Comparison of ENCODE assay signal across 8 cellular contexts in the genomic region with DNA sequence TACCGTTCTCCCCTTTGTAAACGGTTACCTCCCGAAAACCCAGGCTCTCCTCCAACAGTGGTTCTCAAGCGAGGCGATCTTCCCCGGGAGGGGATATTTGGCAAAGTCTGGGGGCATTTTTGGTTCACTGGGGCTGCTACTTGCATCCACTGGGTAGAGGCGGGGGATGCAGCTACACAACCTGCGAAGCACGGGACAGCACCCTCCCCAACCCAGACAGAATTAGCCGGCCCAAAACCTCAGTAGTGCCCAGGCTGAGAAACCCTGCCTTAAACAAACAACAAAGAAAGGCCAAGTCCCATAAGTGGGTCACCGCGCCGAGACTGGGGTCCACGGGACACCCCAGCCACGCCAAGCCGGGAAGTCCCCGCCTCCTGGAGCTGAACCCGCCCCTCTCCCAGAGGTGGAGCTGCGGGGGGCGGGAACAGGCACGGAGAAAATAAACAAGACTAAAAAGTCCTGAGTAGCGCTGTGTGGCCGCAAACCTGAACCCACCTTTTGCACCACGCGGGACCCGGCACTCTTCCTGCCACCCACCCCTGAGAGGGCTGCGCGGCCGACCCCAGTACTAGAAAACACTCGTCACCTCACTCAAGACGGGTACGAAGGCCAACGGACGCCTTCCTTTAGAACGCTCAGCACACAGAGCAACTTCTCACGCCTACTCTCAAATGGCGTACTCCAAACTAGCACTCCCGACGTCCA. TPM values are rescaled to one million over a fixed set of nuclear protein-coding genes. Genes with fewer than 3 reads are reported as not detected.
DNase-seq lines count a peak whose midpoint lies in the region; ATAC-seq and TF ChIP-seq lines count a peak whose summit lies in the region.
"Not testable (repeated sequence)": the region's sequence is repeated elsewhere in the genome, so short reads cannot be mapped to it uniquely, and the experiment has no call there.

No MANE protein-coding gene starts in this region.

- peak; percentile 9 to 74 (median 37) for DNase-seq in CD8-positive, alpha-beta T cell
- DNase-seq in RWPE2 (ENCODE audit: low spot score): not testable (repeated sequence)
- DNase-seq in activated naive CD4-positive, alpha-beta T cell treated with Interleukin-2 at 50 U/mL for 16 hours: peak; percentile 24
- peak; percentile 11 for DNase-seq in stimulated activated CD8-positive, alpha-beta memory T cell treated with anti-CD3 and anti-CD28 coated beads, Interleukin-4, amount 100 ng/mL, for 24 hours (ENCODE audit: low read depth)

- not testable (repeated sequence) for H3K36me3 ChIP-seq in CD8-positive, alpha-beta T cell (ENCODE audit: insufficient read depth, low read length)
- peaks cover 23% of the 10 kb centered on the region for H3K36me3 ChIP-seq in RWPE2 (ENCODE audit: low read depth)

- POLR2A ChIA-PET in CD8-positive, alpha-beta T cell (lab: Charles Lee): not testable (repeated sequence)

- peaks cover 32% of the 10 kb centered on the region for H3K36me3 Mint-ChIP-seq in CD8-positive, alpha-beta T cell

- peak overlapping the region; percentile 95 for H3K4me3 Mint-ChIP-seq in CD8-positive, alpha-beta T cell

- H3K9me3 Mint-ChIP-seq in CD8-positive, alpha-beta T cell: not testable (repeated sequence)

- CTCF ChIA-PET in CD8-positive, alpha-beta T cell (lab: Charles Lee): not testable (repeated sequence)

- peak overlapping the region; percentile 67 for H3K4me3 ChIP-seq in CD8-positive, alpha-beta T cell (ENCODE audit: low read depth, low read length)
- peak overlapping the region; percentile 90 for H3K4me3 ChIP-seq in RWPE2 (ENCODE audit: severe bottlenecking)
- peak overlapping the region; percentile 97 for H3K4me3 ChIP-seq in mononuclear cell (ENCODE audit: low read length)

- peaks cover 24% of the 10 kb centered on the region for H3K4me1 ChIP-seq in CD8-positive, alpha-beta T cell (ENCODE audit: insufficient read depth, low read length)
- not testable (repeated sequence) for H3K4me1 ChIP-seq in RWPE2 (ENCODE audit: insufficient read depth, poor library complexity, severe bottlenecking)
- H3K4me1 ChIP-seq in mononuclear cell (ENCODE audit: insufficient read depth, low read length): peaks cover 20% of the 10 kb centered on the region

- peaks cover 44% of the 10 kb centered on the region for H3K4me1 Mint-ChIP-seq in CD8-positive, alpha-beta T cell (ENCODE audit: low read depth)

- not testable (repeated sequence) for ATAC-seq in CD8-positive, alpha-beta T cell
- ATAC-seq in GM21360 (IDR thresholded peaks at IDR 0.05; ENCODE audit: unreplicated experiment): peak; percentile 33
- peak; percentile 21 for ATAC-seq in HG03103 (IDR thresholded peaks at IDR 0.05; ENCODE audit: low read depth, unreplicated experiment)
- peak; percentile 68 for ATAC-seq in RWPE2 (ENCODE audit: low read depth)
- ATAC-seq in esophagus mucosa: peak; percentile 67

- H3K27ac ChIP-seq in CD8-positive, alpha-beta T cell (ENCODE audit: low read depth, low read length): peak overlapping the region; percentile 89
- peak overlapping the region; percentile 92 for H3K27ac ChIP-seq in RWPE2 (ENCODE audit: poor library complexity, severe bottlenecking)

- H3K9me3 ChIP-seq in CD8-positive, alpha-beta T cell (ENCODE audit: low read length); RWPE2 (ENCODE audit: severe bottlenecking); mononuclear cell (ENCODE audit: low read depth, low read length): not testable (repeated sequence)

- not testable (repeated sequence) for H3K27me3 ChIP-seq in CD8-positive, alpha-beta T cell (ENCODE audit: insufficient read depth, low read length); RWPE2 (ENCODE audit: insufficient read depth, poor library complexity, severe bottlenecking); mononuclear cell (ENCODE audit: insufficient read depth, low read length)

- H3K27ac Mint-ChIP-seq in CD8-positive, alpha-beta T cell: peak overlapping the region; percentile 97

- intact Hi-C loops in CD8-positive, alpha-beta T cell (cut with DNase I, micrococcal nuclease): loop anchor here (2.0 to 5.0 kb wide), 4 partner anchors 90 to 105 kb away; partner anchors contain the start of genes MACO1 (in 2 of the 2), RSRP1 (in 2 of the 2) and SYF2 (in 1 of the 2)

- H3K27me3 Mint-ChIP-seq in CD8-positive, alpha-beta T cell (ENCODE audit: low read depth): not testable (repeated sequence)

- TF ChIP-seq CTCF in CD8-positive, alpha-beta T cell (IDR thresholded peaks at IDR 0.05); RWPE2 (IDR thresholded peaks at IDR 0.05; ENCODE audit: poor library complexity, severe bottlenecking): not testable (repeated sequence)

RNA-seq across cellular contexts. Expression of gene TMEM50A, which starts 0.5 kb away (rescaled TPM):
- total RNA-seq in CD8-positive, alpha-beta T cell: 100 to 1,000 TPM; 103 to 118 TPM
- total RNA-seq in esophagus mucosa: 66.2 TPM
- 136 TPM for total RNA-seq in mononuclear cell
